8 cellular contexts compared by ENCODE assay signal in the genomic region with DNA sequence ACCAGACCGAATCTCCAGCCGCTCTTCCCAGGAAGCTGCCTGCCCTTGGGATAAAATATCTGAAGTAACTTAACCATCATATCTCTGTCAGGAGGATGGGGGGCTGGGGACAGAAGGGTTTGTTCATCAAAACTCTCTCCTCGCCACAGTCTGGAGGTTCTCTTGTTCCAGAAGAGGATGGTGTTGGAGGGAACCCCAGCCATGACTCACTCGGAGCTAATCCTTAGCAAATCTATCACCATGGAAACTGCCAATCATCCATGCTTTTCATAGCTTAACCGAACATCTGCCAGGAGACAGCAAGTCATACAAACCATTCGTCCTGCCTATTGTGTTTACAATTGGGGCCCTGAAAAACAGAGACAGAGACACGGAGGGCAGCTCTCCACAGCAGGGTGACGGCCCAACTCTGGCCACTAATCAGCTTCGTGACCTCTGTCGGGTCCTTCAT.
DNase-seq lines count a peak whose midpoint lies in the region; ATAC-seq and TF ChIP-seq lines count a peak whose summit lies in the region.
"Had no signal": no experiment of that assay in that cellular context is flagged by ENCODE, and none has a peak within 500 bp of the region (broad histone marks: within the 10 kb centered on the region; RNA-seq: fewer than 3 reads in every experiment).

No MANE protein-coding gene starts in this region.

- H3K27ac ChIP-seq in rectal smooth muscle tissue (ENCODE audit: low read depth, low read length), result peak overlapping the region; percentile 16

- H3K27ac Mint-ChIP-seq in T-cell, result no peak overlapping the region
- no peak overlapping the region for H3K27ac Mint-ChIP-seq in activated CD4-positive, alpha-beta memory T cell treated with anti-CD3 and anti-CD28 coated beads for 36 hours
- H3K27ac Mint-ChIP-seq: memory B cell had no signal

- TF ChIP-seq CTCF in HFF-Myc (IDR thresholded peaks at IDR 0.05; ENCODE audit: low read depth, low read length, missing control alignments) (no peak), fibroblast of mammary gland (conservative IDR thresholded peaks at IDR 0.05; ENCODE audit: control insufficient read depth, insufficient read depth, low read depth, low read length) (no peak)

- DNase-seq in HFF-Myc (ENCODE audit: extremely low read depth, low read depth) (peak; percentile 99), fibroblast of mammary gland (ENCODE audit: low read depth) (peak; percentile 100), T-cell (no peak)
- DNase-seq in activated CD4-positive, alpha-beta memory T cell treated with anti-CD3 and anti-CD28 coated beads for 36 hours, result no peak

- H3K9me3 Mint-ChIP-seq in T-cell, result no peaks in the 10 kb centered on the region
- H3K9me3 Mint-ChIP-seq in activated CD4-positive, alpha-beta memory T cell treated with anti-CD3 and anti-CD28 coated beads for 36 hours, result no peaks in the 10 kb centered on the region
- H3K9me3 Mint-ChIP-seq: memory B cell had no signal

- H3K4me1 ChIP-seq in rectal smooth muscle tissue (ENCODE audit: control insufficient read depth, insufficient read depth, low read length), result peaks cover 5% of the 10 kb centered on the region

- ATAC-seq in T-cell (replicated peaks in 1 of 4) (no peak), GM18511 (IDR thresholded peaks at IDR 0.05; ENCODE audit: unreplicated experiment) (no peak)

- intact Hi-C loops in activated CD4-positive, alpha-beta memory T cell treated with anti-CD3 and anti-CD28 coated beads for 36 hours (cut with micrococcal nuclease), result no loop called here

- H3K27me3 ChIP-seq in rectal smooth muscle tissue (ENCODE audit: control insufficient read depth, insufficient read depth, low read length), result no peaks in the 10 kb centered on the region

- no peak overlapping the region for H3K4me3 Mint-ChIP-seq in T-cell
- no peak overlapping the region for H3K4me3 Mint-ChIP-seq in activated CD4-positive, alpha-beta memory T cell treated with anti-CD3 and anti-CD28 coated beads for 36 hours
- H3K4me3 Mint-ChIP-seq: memory B cell had no signal

- no peaks in the 10 kb centered on the region for H3K27me3 Mint-ChIP-seq in T-cell
- peaks cover 5% of the 10 kb centered on the region for H3K27me3 Mint-ChIP-seq in activated CD4-positive, alpha-beta memory T cell treated with anti-CD3 and anti-CD28 coated beads for 36 hours
- H3K27me3 Mint-ChIP-seq: memory B cell had no signal

- CTCF ChIA-PET in T-cell (lab: Charles Lee), result no interaction called here
- CTCF ChIA-PET in activated CD4-positive, alpha-beta memory T cell treated with anti-CD3 and anti-CD28 coated beads for 36 hours (lab: Charles Lee), result interaction anchor here (1.1 to 1.4 kb wide), 2 partner anchors 21 to 72 kb away, joined by 3 read pairs; no protein-coding TSS in a partner anchor

- POLR2A ChIA-PET in T-cell (lab: Charles Lee), result interaction anchor here in 1 of 2 donors (0.5 kb wide), 1 partner anchor 29 kb away, joined by 5 read pairs; no protein-coding TSS in a partner anchor
- POLR2A ChIA-PET in activated CD4-positive, alpha-beta memory T cell treated with anti-CD3 and anti-CD28 coated beads for 36 hours (lab: Charles Lee), result no interaction called here

- H3K36me3 Mint-ChIP-seq in T-cell, result no peaks in the 10 kb centered on the region
- no peaks in the 10 kb centered on the region for H3K36me3 Mint-ChIP-seq in activated CD4-positive, alpha-beta memory T cell treated with anti-CD3 and anti-CD28 coated beads for 36 hours
- H3K36me3 Mint-ChIP-seq: memory B cell had no signal

- no peaks in the 10 kb centered on the region for H3K36me3 ChIP-seq in rectal smooth muscle tissue (ENCODE audit: control insufficient read depth, insufficient read depth, low read length)

- H3K9ac ChIP-seq in rectal smooth muscle tissue (ENCODE audit: low read length), result no peak overlapping the region

- H3K4me1 Mint-ChIP-seq in T-cell, result peaks cover 15 to 19% (median 18%) of the 10 kb centered on the region in 3 donors
- peaks cover 9% of the 10 kb centered on the region for H3K4me1 Mint-ChIP-seq in activated CD4-positive, alpha-beta memory T cell treated with anti-CD3 and anti-CD28 coated beads for 36 hours (ENCODE audit: low read depth)

- H3K4me3 ChIP-seq in HFF-Myc (replicated peaks; ENCODE audit: low read depth, low read length), result no peak overlapping the region
- no peak overlapping the region for H3K4me3 ChIP-seq in fibroblast of mammary gland (ENCODE audit: control insufficient read depth, low read depth, low read length)
- no peak overlapping the region for H3K4me3 ChIP-seq in rectal smooth muscle tissue (ENCODE audit: low read length)

TF ChIP-seq in PFSK-1, 5 proteins besides CTCF, POLR2A, EP300 and RAD21:
- TF ChIP-seq FOXP2 (optimal IDR thresholded peaks at IDR 0.05; ENCODE audit: borderline replicate concordance, extremely low read depth, extremely low read length, insufficient read depth), result peak; percentile 74
- TF ChIP-seq, protein P1, sequence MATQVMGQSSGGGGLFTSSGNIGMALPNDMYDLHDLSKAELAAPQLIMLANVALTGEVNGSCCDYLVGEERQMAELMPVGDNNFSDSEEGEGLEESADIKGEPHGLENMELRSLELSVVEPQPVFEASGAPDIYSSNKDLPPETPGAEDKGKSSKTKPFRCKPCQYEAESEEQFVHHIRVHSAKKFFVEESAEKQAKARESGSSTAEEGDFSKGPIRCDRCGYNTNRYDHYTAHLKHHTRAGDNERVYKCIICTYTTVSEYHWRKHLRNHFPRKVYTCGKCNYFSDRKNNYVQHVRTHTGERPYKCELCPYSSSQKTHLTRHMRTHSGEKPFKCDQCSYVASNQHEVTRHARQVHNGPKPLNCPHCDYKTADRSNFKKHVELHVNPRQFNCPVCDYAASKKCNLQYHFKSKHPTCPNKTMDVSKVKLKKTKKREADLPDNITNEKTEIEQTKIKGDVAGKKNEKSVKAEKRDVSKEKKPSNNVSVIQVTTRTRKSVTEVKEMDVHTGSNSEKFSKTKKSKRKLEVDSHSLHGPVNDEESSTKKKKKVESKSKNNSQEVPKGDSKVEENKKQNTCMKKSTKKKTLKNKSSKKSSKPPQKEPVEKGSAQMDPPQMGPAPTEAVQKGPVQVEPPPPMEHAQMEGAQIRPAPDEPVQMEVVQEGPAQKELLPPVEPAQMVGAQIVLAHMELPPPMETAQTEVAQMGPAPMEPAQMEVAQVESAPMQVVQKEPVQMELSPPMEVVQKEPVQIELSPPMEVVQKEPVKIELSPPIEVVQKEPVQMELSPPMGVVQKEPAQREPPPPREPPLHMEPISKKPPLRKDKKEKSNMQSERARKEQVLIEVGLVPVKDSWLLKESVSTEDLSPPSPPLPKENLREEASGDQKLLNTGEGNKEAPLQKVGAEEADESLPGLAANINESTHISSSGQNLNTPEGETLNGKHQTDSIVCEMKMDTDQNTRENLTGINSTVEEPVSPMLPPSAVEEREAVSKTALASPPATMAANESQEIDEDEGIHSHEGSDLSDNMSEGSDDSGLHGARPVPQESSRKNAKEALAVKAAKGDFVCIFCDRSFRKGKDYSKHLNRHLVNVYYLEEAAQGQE (IDR thresholded peaks at IDR 0.05; ENCODE audit: insufficient read depth in 1 of 2, low read depth in 2 of 2, low read length in 2 of 2), result no peak
- TF ChIP-seq POLR2AphosphoS5 (IDR thresholded peaks at IDR 0.05; ENCODE audit: low read depth, low read length), result no peak
- no peak for TF ChIP-seq SIN3A (IDR thresholded peaks at IDR 0.05; ENCODE audit: borderline replicate concordance, insufficient read depth, low read length)
- no peak for TF ChIP-seq TAF1 (IDR thresholded peaks at IDR 0.05; ENCODE audit: borderline replicate concordance, insufficient read depth, low read length)

Comparison
In these comparisons a context has a peak if more than half of its experiments do, and no peak if none do; other contexts are left out.
1. DNase-seq: peak in HFF-Myc (single experiment) and fibroblast of mammary gland (single experiment); none in T-cell (0 of 34) and activated CD4-positive, alpha-beta memory T cell treated with anti-CD3 and anti-CD28 coated beads for 36 hours (single experiment).